Comparison of ENCODE assay signal across 22 cellular contexts in the genomic region with DNA sequence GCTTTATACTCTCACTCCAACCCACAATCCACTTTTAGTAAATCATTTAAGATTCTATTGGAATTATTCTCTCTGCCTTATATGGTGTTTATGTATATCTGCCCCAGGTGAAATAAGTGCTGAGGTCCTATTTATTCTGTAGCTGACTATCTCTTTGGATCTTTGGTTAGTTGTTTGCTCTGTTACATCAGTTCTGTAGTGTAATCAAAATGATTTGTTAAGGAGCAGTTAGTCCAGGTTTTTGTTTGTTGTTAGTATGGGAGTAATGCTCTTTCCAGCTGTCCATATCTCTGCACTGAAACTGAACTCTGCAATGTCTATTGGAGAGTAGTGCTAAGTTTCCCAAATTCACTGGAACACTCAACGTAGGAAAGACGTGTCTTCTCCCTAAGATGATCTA.
DNase-seq lines count a peak whose midpoint lies in the region; ATAC-seq, FAIRE-seq and TF ChIP-seq lines count a peak whose summit lies in the region.
"Had no signal": no experiment of that assay in that cellular context is flagged by ENCODE, and none has a peak within 500 bp of the region (broad histone marks: within the 10 kb centered on the region; RNA-seq: fewer than 3 reads in every experiment).

No MANE protein-coding gene starts in this region.

- DNase-seq in right lobe of liver (no peak), HepG2 (ENCODE audit: low spot score) (no peak), DMS53 treated with DMSO at 0.1 percent for 48 hours (lab: John Stamatoyannopoulos, UW; ENCODE audit: unreplicated experiment) (peak; percentile 2), COR-L47 (lab: John Stamatoyannopoulos, UW) (no peak), amygdala (lab: John Stamatoyannopoulos, UW) (no peak)
- DNase-seq: 8988T; ACHN; BE2C; C1 segment of cervical spinal cord; Caco-2; Calu3; CD4-positive, alpha-beta memory T cell; CD4-positive, CD25-positive, alpha-beta regulatory T cell; CD8-positive, alpha-beta memory T cell; DMS79 treated with DMSO at 0.1 percent for 48 hours; GF-D8 had no signal

- no peak overlapping the region for H3K27ac ChIP-seq in right lobe of liver
- no peak overlapping the region for H3K27ac ChIP-seq in HepG2 (ENCODE audit: extremely low read length, insufficient read depth, low read length)
- H3K27ac ChIP-seq: BLaER1 had no signal

- FAIRE-seq in HepG2 (lab: Jason Lieb, UNC): no peak
- FAIRE-seq: A204.1, D721Med, G401.6, GM12891, GM18507 had no signal

- TF ChIP-seq EP300 in HepG2 (IDR thresholded peaks at IDR 0.05; ENCODE audit: low read depth in 2 of 2, low read length in 2 of 2): no peak
- TF ChIP-seq EP300 in HepG2 (CRISPR knock-in tag; IDR thresholded peaks at IDR 0.05; ENCODE audit: borderline replicate concordance): no peak

- H3K36me3 ChIP-seq in right lobe of liver: no peaks in the 10 kb centered on the region
- no peaks in the 10 kb centered on the region for H3K36me3 ChIP-seq in HepG2 (replicated peaks in 1 of 2; ENCODE audit: control insufficient read depth in 1 of 2, insufficient read depth in 2 of 2, low read length in 2 of 2)
- H3K36me3 ChIP-seq: BE2C, BLaER1 had no signal

- H3K27me3 ChIP-seq in right lobe of liver: no peaks in the 10 kb centered on the region
- no peaks in the 10 kb centered on the region for H3K27me3 ChIP-seq in HepG2 (ENCODE audit: control insufficient read depth in 1 of 2, insufficient read depth in 2 of 2, low read length in 2 of 2)
- H3K27me3 ChIP-seq: BE2C, BLaER1 had no signal

- in situ Hi-C loops in HepG2 (cut with HindIII; ENCODE audit: extremely low pct_ligation_motif_present, low pct_unique_long_range_greater_than_20kb): no loop called here

- 13% methylated on average over 2 of the region's 2 CpGs for WGBS in right lobe of liver (ENCODE audit: insufficient coverage, low coverage, low lambda C conversion rate, missing lambda C conversion rate)
- 0% methylated on average over 2 of the region's 2 CpGs for WGBS in HepG2 (ENCODE audit: low lambda C conversion rate)

- intact Hi-C loops in right lobe of liver (cut with DNase I): no loop called here
- intact Hi-C loops in HepG2 (cut with micrococcal nuclease; ENCODE audit: unreplicated experiment): no loop called here

- ATAC-seq in right lobe of liver (peak in 3 of 4 donors; percentile 22 to 83 (median 51)), HepG2 (no peak)

- H3K9me3 ChIP-seq in right lobe of liver (no peaks in the 10 kb centered on the region), HepG2 (ENCODE audit: low read length) (peaks cover 33% of the 10 kb centered on the region)
- H3K9me3 ChIP-seq: BE2C, BLaER1, Caco-2 had no signal

- no peak overlapping the region for H2AFZ ChIP-seq in HepG2 (ENCODE audit: low read length)

- H3K4me3 ChIP-seq in right lobe of liver (no peak overlapping the region), HepG2 (replicated peaks in 1 of 3; ENCODE audit: insufficient read depth in 1 of 3, low read depth in 2 of 3, low read length in 3 of 3) (no peak overlapping the region)
- H3K4me3 ChIP-seq: BLaER1 had no signal

- H3K4me1 ChIP-seq in right lobe of liver (no peaks in the 10 kb centered on the region), HepG2 (ENCODE audit: insufficient read depth, low read length) (no peaks in the 10 kb centered on the region)
- H3K4me1 ChIP-seq: BE2C, BLaER1, Caco-2 had no signal

- BruUV-seq in HepG2 (replicated peaks; lab: Mats Ljungman, UMichigan): no TSS peak

- TF ChIP-seq POLR2A in right lobe of liver (IDR thresholded peaks at IDR 0.05) (no peak), HepG2 (IDR thresholded peaks at IDR 0.05; ENCODE audit: insufficient read depth in 1 of 2, low read depth in 2 of 2, low read length in 2 of 2) (no peak)

- H3K9ac ChIP-seq in HepG2 (ENCODE audit: insufficient read depth, low read depth, low read length): no peak overlapping the region
- H3K9ac ChIP-seq: BLaER1 had no signal

- H3K4me2 ChIP-seq in HepG2 (ENCODE audit: low read depth, low read length): no peak overlapping the region
- H3K4me2 ChIP-seq: BLaER1 had no signal

- TF ChIP-seq CTCF in right lobe of liver (IDR thresholded peaks at IDR 0.05): no peak
- no peak for TF ChIP-seq CTCF in HepG2 (CRISPR knock-in tag; IDR thresholded peaks at IDR 0.05)

- no peaks in the 10 kb centered on the region for H3K79me2 ChIP-seq in HepG2 (ENCODE audit: insufficient read depth, low read length)

- POLR2A ChIA-PET in HepG2 (lab: Yijun Ruan, JAX): no interaction called here

- TF ChIP-seq RAD21 in HepG2 (CRISPR knock-in tag; IDR thresholded peaks at IDR 0.05): no peak

- no peaks in the 10 kb centered on the region for H4K20me1 ChIP-seq in HepG2 (ENCODE audit: insufficient read depth, low read length)
- H4K20me1 ChIP-seq: BLaER1 had no signal

- CTCF ChIA-PET in HepG2 (lab: Yijun Ruan, JAX; ENCODE audit: low intra/inter-chr PET ratio, low total read pairs): no interaction called here

TF ChIP-seq in HepG2, 621 proteins besides CTCF, POLR2A, EP300 and RAD21:
- TF ChIP-seq ZBTB37 (CRISPR knock-in tag; IDR thresholded peaks at IDR 0.05) (no peak), MTF1 (CRISPR knock-in tag; IDR thresholded peaks at IDR 0.05) (no peak), ZNF570 (CRISPR knock-in tag; IDR thresholded peaks at IDR 0.05; ENCODE audit: borderline replicate concordance) (no peak), ZNF768 (CRISPR knock-in tag; IDR thresholded peaks at IDR 0.05) (no peak), TAF1 (CRISPR knock-in tag; IDR thresholded peaks at IDR 0.05) (no peak), HDAC2 (CRISPR knock-in tag; IDR thresholded peaks at IDR 0.05) (no peak), SOX13 (IDR thresholded peaks at IDR 0.05) (no peak), SOX13 (CRISPR knock-in tag; conservative IDR thresholded peaks at IDR 0.05 in 1 of 2, IDR thresholded peaks at IDR 0.05 in 1 of 2) (no peak), TEAD2 (CRISPR knock-in tag; IDR thresholded peaks at IDR 0.05) (no peak), ELF3 (CRISPR knock-in tag; IDR thresholded peaks at IDR 0.05) (no peak), ISL2 (CRISPR knock-in tag; IDR thresholded peaks at IDR 0.05) (no peak), TRIM24 (CRISPR knock-in tag; IDR thresholded peaks at IDR 0.05) (no peak), SAFB2 (CRISPR knock-in tag; IDR thresholded peaks at IDR 0.05; ENCODE audit: borderline replicate concordance, low read depth) (no peak)
- TF ChIP-seq, protein P1, sequence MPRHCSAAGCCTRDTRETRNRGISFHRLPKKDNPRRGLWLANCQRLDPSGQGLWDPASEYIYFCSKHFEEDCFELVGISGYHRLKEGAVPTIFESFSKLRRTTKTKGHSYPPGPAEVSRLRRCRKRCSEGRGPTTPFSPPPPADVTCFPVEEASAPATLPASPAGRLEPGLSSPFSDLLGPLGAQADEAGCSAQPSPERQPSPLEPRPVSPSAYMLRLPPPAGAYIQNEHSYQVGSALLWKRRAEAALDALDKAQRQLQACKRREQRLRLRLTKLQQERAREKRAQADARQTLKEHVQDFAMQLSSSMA (CRISPR knock-in tag; IDR thresholded peaks at IDR 0.05): no peak
